In genomic region chr15:36612063-36612788, GRCh38 we compare ENCODE assay signal across 16 cellular contexts. TPM values are rescaled to one million over a fixed set of nuclear protein-coding genes. Genes with fewer than 3 reads are reported as not detected.
DNase-seq lines count a peak whose midpoint lies in the region; ATAC-seq, FAIRE-seq and TF ChIP-seq lines count a peak whose summit lies in the region.
"Had no signal": no experiment of that assay in that cellular context is flagged by ENCODE, and none has a peak within 500 bp of the region (broad histone marks: within the 10 kb centered on the region; RNA-seq: fewer than 3 reads in every experiment).

No MANE protein-coding gene starts in this region.

- 59 to 78% (median 75%) methylated on average over 7 of the region's 7 CpGs for WGBS in small intestine, 3 donors
- WGBS in testis, 2 donors = 94 to 95% methylated on average over 7 of the region's 7 CpGs

- intact Hi-C loops in MCF 10A (cut with micrococcal nuclease) = no loop called here
- intact Hi-C loops in breast epithelium (cut with DNase I; ENCODE audit: low total_unique reads) = no loop called here
- intact Hi-C loops in testis (cut with DNase I; ENCODE audit: low total_unique reads) = no loop called here

- no peaks in the 10 kb centered on the region for H3K36me3 Mint-ChIP-seq in MCF 10A (ENCODE audit: insufficient read depth, unreplicated experiment)

- no peaks in the 10 kb centered on the region for H3K4me1 Mint-ChIP-seq in MCF 10A (ENCODE audit: insufficient read depth, unreplicated experiment)
- H3K4me1 Mint-ChIP-seq: activated naive CD4-positive, alpha-beta T cell treated with anti-CD3 and anti-CD28 coated beads, Interleukin-2, amount 50 U/mL, for 24 hours had no signal

- CTCF ChIA-PET in MCF 10A (lab: Yijun Ruan, JAX) = interaction anchor here (1.3 kb wide), 1 partner anchor 111 kb away, joined by 3 read pairs; no protein-coding TSS in a partner anchor

- H3K4me3 ChIP-seq in breast epithelium = no peak overlapping the region
- H3K4me3 ChIP-seq in SJSA1 = no peak overlapping the region
- H3K4me3 ChIP-seq in small intestine (ENCODE audit: low read depth in 1 of 2, low read length in 2 of 2) = no peak overlapping the region
- H3K4me3 ChIP-seq in testis = no peak overlapping the region
- H3K4me3 ChIP-seq: HAP-1 had no signal

- H3K9me3 ChIP-seq in breast epithelium (no peaks in the 10 kb centered on the region), SJSA1 (replicated peaks) (no peaks in the 10 kb centered on the region), small intestine (ENCODE audit: control insufficient read depth, low read depth) (no peaks in the 10 kb centered on the region), testis (no peaks in the 10 kb centered on the region)
- H3K9me3 ChIP-seq: HAP-1 had no signal

- H3K36me3 ChIP-seq in breast epithelium (no peaks in the 10 kb centered on the region), SJSA1 (no peaks in the 10 kb centered on the region), small intestine (ENCODE audit: control insufficient read depth in 2 of 2, insufficient read depth in 2 of 2, low read length in 2 of 2) (no peaks in the 10 kb centered on the region), testis (ENCODE audit: low read depth, missing control alignments) (no peaks in the 10 kb centered on the region)

- H3K27me3 ChIP-seq in breast epithelium = no peaks in the 10 kb centered on the region
- no peaks in the 10 kb centered on the region for H3K27me3 ChIP-seq in SJSA1 (replicated peaks)
- H3K27me3 ChIP-seq in small intestine (ENCODE audit: control insufficient read depth in 2 of 2, insufficient read depth in 2 of 2, low read length in 2 of 2) = no peaks in the 10 kb centered on the region
- no peaks in the 10 kb centered on the region for H3K27me3 ChIP-seq in testis

- H3K4me3 Mint-ChIP-seq in MCF 10A (ENCODE audit: unreplicated experiment) = no peak overlapping the region
- H3K4me3 Mint-ChIP-seq: activated CD8-positive, alpha-beta T cell treated with anti-CD3 and anti-CD28 coated beads, Interleukin-2, amount 10 ng/mL, durations not matched to agents 7 days and 5 days; activated naive CD4-positive, alpha-beta T cell treated with anti-CD3 and anti-CD28 coated beads, Interleukin-2, amount 50 U/mL, for 24 hours; effector memory CD8-positive, alpha-beta T cell had no signal

- H3K27ac Mint-ChIP-seq in MCF 10A (ENCODE audit: low read depth, unreplicated experiment) = peak overlapping the region; percentile 18
- H3K27ac Mint-ChIP-seq: activated CD8-positive, alpha-beta T cell treated with anti-CD3 and anti-CD28 coated beads, Interleukin-2, amount 10 ng/mL, durations not matched to agents 7 days and 5 days; activated naive CD4-positive, alpha-beta T cell treated with anti-CD3 and anti-CD28 coated beads, Interleukin-2, amount 50 U/mL, for 24 hours; effector memory CD8-positive, alpha-beta T cell had no signal

- peak; percentile 28 for DNase-seq in MCF 10A (ENCODE audit: unreplicated experiment)
- DNase-seq in breast epithelium (ENCODE audit: low spot score in 2 of 2) = no peak
- DNase-seq in SJSA1 (ENCODE audit: low read depth in 1 of 2, low spot score in 2 of 2) = peak in 1 of 2 experiments; percentile 74
- DNase-seq in fibroblast of peridontal ligament (ENCODE audit: extremely low read depth) = peak; percentile 76
- DNase-seq in small intestine = peak; percentile 46
- DNase-seq in MV-4-11 (lab: John Stamatoyannopoulos, UW) = no peak
- DNase-seq in testis = no peak
- DNase-seq: activated CD8-positive, alpha-beta T cell treated with anti-CD3 and anti-CD28 coated beads, Interleukin-2, amount 10 ng/mL, durations not matched to agents 7 days and 5 days; effector memory CD8-positive, alpha-beta T cell; kidney glomerular epithelial cell; NCI-H82; T-helper 2 cell had no signal

- TF ChIP-seq POLR2A in breast epithelium (IDR thresholded peaks at IDR 0.05) (no peak), testis (IDR thresholded peaks at IDR 0.05) (no peak)

- no TSS peak for BruUV-seq in MCF 10A (replicated peaks; lab: Mats Ljungman, UMichigan)

- no peaks in the 10 kb centered on the region for H3K4me1 ChIP-seq in breast epithelium
- H3K4me1 ChIP-seq in SJSA1 (replicated peaks) = peaks cover 22% of the 10 kb centered on the region
- peaks cover 0 to 3% of the 10 kb centered on the region in 2 donors for H3K4me1 ChIP-seq in small intestine (ENCODE audit: control insufficient read depth in 2 of 2, insufficient read depth in 1 of 2, low read depth in 1 of 2, low read length in 1 of 2)
- H3K4me1 ChIP-seq in testis = no peaks in the 10 kb centered on the region
- H3K4me1 ChIP-seq: HAP-1 had no signal

- TF ChIP-seq CTCF in MCF 10A (IDR thresholded peaks at IDR 0.05; ENCODE audit: unreplicated experiment) (no peak), breast epithelium (IDR thresholded peaks at IDR 0.05) (no peak), testis (IDR thresholded peaks at IDR 0.05) (no peak)

- no peak for ATAC-seq in GM18868 (IDR thresholded peaks at IDR 0.05; ENCODE audit: unreplicated experiment)
- ATAC-seq: activated CD8-positive, alpha-beta T cell treated with anti-CD3 and anti-CD28 coated beads, Interleukin-2, amount 10 ng/mL, durations not matched to agents 7 days and 5 days; effector memory CD8-positive, alpha-beta T cell had no signal

- H3K27ac ChIP-seq in breast epithelium (no peak overlapping the region), SJSA1 (peak overlapping the region; percentile 73), small intestine (ENCODE audit: low read depth in 1 of 2, low read length in 1 of 2) (no peak overlapping the region), testis (no peak overlapping the region)
- H3K27ac ChIP-seq: 22Rv1 had no signal

- no peaks in the 10 kb centered on the region for H3K9me3 Mint-ChIP-seq in MCF 10A (ENCODE audit: unreplicated experiment)
- H3K9me3 Mint-ChIP-seq: activated naive CD4-positive, alpha-beta T cell treated with anti-CD3 and anti-CD28 coated beads, Interleukin-2, amount 50 U/mL, for 24 hours; effector memory CD8-positive, alpha-beta T cell had no signal

- H3K27me3 Mint-ChIP-seq in MCF 10A (ENCODE audit: insufficient read depth, unreplicated experiment) = no peaks in the 10 kb centered on the region
- H3K27me3 Mint-ChIP-seq: activated naive CD4-positive, alpha-beta T cell treated with anti-CD3 and anti-CD28 coated beads, Interleukin-2, amount 50 U/mL, for 24 hours; effector memory CD8-positive, alpha-beta T cell had no signal

- POLR2A ChIA-PET in MCF 10A (lab: Yijun Ruan, JAX) = interaction anchor here (0.8 to 2.1 kb wide), 2 partner anchors 11 to 13 kb away, joined by 3 to 6 read pairs; no protein-coding TSS in a partner anchor

- FAIRE-seq in small intestine (lab: Jason Lieb, UNC) = no peak

RNA-seq across cellular contexts. Expression of gene CDIN1, which starts 32.8 kb away (rescaled TPM):
- 7.6 and 11.4 TPM in 2 replicates for total RNA-seq in MCF 10A (2022)
- total RNA-seq in breast epithelium = 10 to 100 TPM; 10.2 to 12.3 (median 10.6) TPM
- 12.0 and 12.2 TPM in 2 replicates for total RNA-seq in SJSA1 (2014; rRNA removed; shearing (Covaris generic))
- polyA plus RNA-seq in small intestine = 10 to 100 TPM in 1 of 3 donors, 1 to 10 TPM in 2; 3.7 to 12.5 (median 6.5) TPM
- 10 to 100 TPM; 13.1 to 16.9 TPM for total RNA-seq in testis
- polyA plus RNA-seq in testis (ENCODE audit: insufficient read depth, low read depth, low replicate concordance) = 20.7 TPM

Comparison
In these comparisons a context has a peak if more than half of its experiments do, and no peak if none do; other contexts are left out.
1. DNase-seq: peak in MCF 10A (single experiment), fibroblast of peridontal ligament (single experiment) and small intestine (single experiment); none in breast epithelium (0 of 2), MV-4-11 (single experiment) and testis (single experiment).